In the genomic region with DNA sequence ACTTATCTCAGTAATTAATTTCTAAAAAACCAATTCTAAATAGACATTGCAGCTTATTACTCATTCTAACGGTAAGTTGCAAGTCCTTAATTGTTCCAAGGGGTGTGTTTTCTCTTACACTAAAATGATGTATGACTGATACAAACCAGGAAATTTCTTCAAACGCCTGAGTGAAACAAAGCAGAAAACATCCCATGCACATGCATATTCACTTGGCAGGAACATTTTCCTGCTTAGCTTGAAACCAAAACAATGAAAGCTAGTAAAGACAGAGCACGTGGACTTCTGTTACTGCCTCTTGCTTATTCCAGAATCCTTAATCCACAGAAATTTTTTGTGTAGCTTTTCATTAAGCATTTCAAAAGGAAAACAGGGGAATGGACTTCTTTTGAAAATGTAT, we compare ENCODE assay signal across 21 cellular contexts.
DNase-seq lines count a peak whose midpoint lies in the region; ATAC-seq, FAIRE-seq and TF ChIP-seq lines count a peak whose summit lies in the region.
"Had no signal": no experiment of that assay in that cellular context is flagged by ENCODE, and none has a peak within 500 bp of the region (broad histone marks: within the 10 kb centered on the region; RNA-seq: fewer than 3 reads in every experiment).

No MANE protein-coding gene starts in this region.

- intact Hi-C loops in Right ventricle myocardium superior (cut with DNase I), result no loop called here

- no peak for FAIRE-seq in astrocyte (lab: Jason Lieb, UNC)
- FAIRE-seq: A204.1, D721Med had no signal

- H3K36me3 Mint-ChIP-seq in astrocyte (ENCODE audit: low read depth, unreplicated experiment), result no peaks in the 10 kb centered on the region
- H3K36me3 Mint-ChIP-seq: activated CD8-positive, alpha-beta memory T cell treated with anti-CD3 and anti-CD28 coated beads, Interleukin-2, amount 10 ng/mL, durations not matched to agents 7 days and 5 days had no signal

- no peaks in the 10 kb centered on the region for H3K9me3 Mint-ChIP-seq in astrocyte (ENCODE audit: unreplicated experiment)

- H3K4me3 Mint-ChIP-seq in astrocyte (ENCODE audit: unreplicated experiment), result no peak overlapping the region
- H3K4me3 Mint-ChIP-seq: activated CD8-positive, alpha-beta memory T cell treated with anti-CD3 and anti-CD28 coated beads, Interleukin-2, amount 10 ng/mL, durations not matched to agents 7 days and 5 days; neural crest cell had no signal

- peaks cover 10% of the 10 kb centered on the region for H3K4me1 Mint-ChIP-seq in astrocyte (ENCODE audit: low read depth, unreplicated experiment)
- H3K4me1 Mint-ChIP-seq: activated CD8-positive, alpha-beta memory T cell treated with anti-CD3 and anti-CD28 coated beads, Interleukin-2, amount 10 ng/mL, durations not matched to agents 7 days and 5 days had no signal

- no peaks in the 10 kb centered on the region for H3K9me3 ChIP-seq in astrocyte (ENCODE audit: insufficient read depth, low read depth, low read length)
- H3K9me3 ChIP-seq: gastrocnemius medialis had no signal

- no peak overlapping the region for H3K4me2 ChIP-seq in astrocyte (ENCODE audit: low read length)

- H3K36me3 ChIP-seq in astrocyte (ENCODE audit: insufficient read depth, low read length), result no peaks in the 10 kb centered on the region
- H3K36me3 ChIP-seq: gastrocnemius medialis had no signal

- no peaks in the 10 kb centered on the region for H3K4me1 ChIP-seq in astrocyte (ENCODE audit: insufficient read depth, low read length)
- H3K4me1 ChIP-seq: gastrocnemius medialis had no signal

- H3K79me2 ChIP-seq in astrocyte (ENCODE audit: insufficient read depth, low read length), result no peaks in the 10 kb centered on the region

- H3K9ac ChIP-seq in astrocyte (ENCODE audit: low read length), result no peak overlapping the region

- peak; percentile 88 for ATAC-seq in esophagus mucosa
- ATAC-seq in GM21447 (IDR thresholded peaks at IDR 0.05; ENCODE audit: unreplicated experiment), result no peak
- no peak for ATAC-seq in Right ventricle myocardium superior (ENCODE audit: poor library complexity)
- no peak for ATAC-seq in HG03439 (IDR thresholded peaks at IDR 0.05; ENCODE audit: unreplicated experiment)
- ATAC-seq: activated CD8-positive, alpha-beta memory T cell treated with anti-CD3 and anti-CD28 coated beads, Interleukin-2, amount 10 ng/mL, durations not matched to agents 7 days and 5 days; gastrocnemius medialis; left cardiac atrium had no signal

- no peak for TF ChIP-seq CTCF in astrocyte (IDR thresholded peaks at IDR 0.05; ENCODE audit: insufficient read depth, low read depth, low read length)

- H3K27me3 Mint-ChIP-seq in astrocyte (ENCODE audit: low read depth, unreplicated experiment), result peaks cover 2% of the 10 kb centered on the region
- H3K27me3 Mint-ChIP-seq: activated CD8-positive, alpha-beta memory T cell treated with anti-CD3 and anti-CD28 coated beads, Interleukin-2, amount 10 ng/mL, durations not matched to agents 7 days and 5 days had no signal

- no peak overlapping the region for H3K4me3 ChIP-seq in astrocyte (ENCODE audit: insufficient read depth, low read depth, low read length)
- H3K4me3 ChIP-seq: gastrocnemius medialis had no signal

- H3K27me3 ChIP-seq in astrocyte (ENCODE audit: insufficient read depth, low read length), result no peaks in the 10 kb centered on the region
- H3K27me3 ChIP-seq: gastrocnemius medialis had no signal

- no peak overlapping the region for H2AFZ ChIP-seq in astrocyte (ENCODE audit: low read depth, low read length)

- no peak overlapping the region for H3K27ac ChIP-seq in astrocyte (ENCODE audit: low read depth, low read length)
- H3K27ac ChIP-seq: gastrocnemius medialis had no signal

- H4K20me1 ChIP-seq in astrocyte (ENCODE audit: insufficient read depth, low read length), result no peaks in the 10 kb centered on the region

- no peak overlapping the region for H3K27ac Mint-ChIP-seq in astrocyte (ENCODE audit: unreplicated experiment)
- H3K27ac Mint-ChIP-seq: activated CD8-positive, alpha-beta memory T cell treated with anti-CD3 and anti-CD28 coated beads, Interleukin-2, amount 10 ng/mL, durations not matched to agents 7 days and 5 days had no signal

- DNase-seq in AG20443 (ENCODE audit: low spot score) (peak; percentile 26), astrocyte (ENCODE audit: low read depth) (peak; percentile 63), medulla oblongata (ENCODE audit: extremely low spot score) (peak; percentile 26), Right ventricle myocardium superior (no peak), T-helper 1 cell (no peak)
- DNase-seq: activated CD4-positive, alpha-beta T cell treated with anti-CD3 and anti-CD28 coated beads for 4 hours; activated CD8-positive, alpha-beta memory T cell treated with anti-CD3 and anti-CD28 coated beads, Interleukin-2, amount 10 ng/mL, durations not matched to agents 7 days and 5 days; effector CD8-positive, alpha-beta T cell; gastrocnemius medialis; KBM-7; left cardiac atrium; MV-4-11; NCI-H1930; RPMI8226; SW 1271 had no signal

Comparison
In these comparisons a context has a peak if more than half of its experiments do, and no peak if none do; other contexts are left out.
1. DNase-seq: peak in AG20443 (single experiment), astrocyte (single experiment) and medulla oblongata (single experiment); none in Right ventricle myocardium superior (single experiment) and T-helper 1 cell (0 of 5).